25 cellular contexts compared by ENCODE assay signal in genomic region chr12:65634061-65634460, GRCh38.
DNase-seq lines count a peak whose midpoint lies in the region; ATAC-seq, FAIRE-seq and TF ChIP-seq lines count a peak whose summit lies in the region.
"Had no signal": no experiment of that assay in that cellular context is flagged by ENCODE, and none has a peak within 500 bp of the region (broad histone marks: within the 10 kb centered on the region; RNA-seq: fewer than 3 reads in every experiment).

No MANE protein-coding gene starts in this region.

- H3K27ac ChIP-seq in PC-3 (ENCODE audit: low read length) = peak overlapping the region; percentile 99
- H3K27ac ChIP-seq in endothelial cell of umbilical vein (ENCODE audit: insufficient read depth, low read depth, low read length) = peak overlapping the region; percentile 85
- H3K27ac ChIP-seq in osteoblast (ENCODE audit: low read depth, low read length) = peak overlapping the region; percentile 98
- H3K27ac ChIP-seq in OCI-LY7 (ENCODE audit: low read depth, low read length, poor library complexity, severe bottlenecking) = no peak overlapping the region
- H3K27ac ChIP-seq in SJCRH30 = no peak overlapping the region
- H3K27ac ChIP-seq: prostate gland had no signal

- H3K9ac ChIP-seq in PC-3 (ENCODE audit: low read length) (peak overlapping the region; percentile 84), endothelial cell of umbilical vein (replicated peaks; ENCODE audit: extremely low read depth, insufficient read depth, low read length) (peak overlapping the region; percentile 75)

- no peaks in the 10 kb centered on the region for H3K9me1 ChIP-seq in endothelial cell of umbilical vein (replicated peaks; ENCODE audit: control insufficient read depth, extremely low read depth, insufficient read depth, low read length)

- H3K4me2 ChIP-seq in PC-3 (ENCODE audit: low read length) (peak overlapping the region; percentile 45), endothelial cell of umbilical vein (ENCODE audit: insufficient read depth, low read length) (peak overlapping the region; percentile 75), osteoblast (ENCODE audit: insufficient read depth, low read length) (peak overlapping the region; percentile 25), OCI-LY7 (ENCODE audit: low read length) (no peak overlapping the region)

- H2AFZ ChIP-seq in PC-3 (ENCODE audit: low read length) (no peak overlapping the region), endothelial cell of umbilical vein (ENCODE audit: low read depth, low read length) (no peak overlapping the region), osteoblast (ENCODE audit: low read length) (no peak overlapping the region), OCI-LY7 (ENCODE audit: low read length) (no peak overlapping the region)

- peak; percentile 99 for FAIRE-seq in G401.6 (lab: Jason Lieb, UNC)
- no peak for FAIRE-seq in endothelial cell of umbilical vein (lab: Jason Lieb, UNC)
- FAIRE-seq in GM12892 (lab: Jason Lieb, UNC) = no peak

- H3K9me3 ChIP-seq in PC-3 (ENCODE audit: low read length) (no peaks in the 10 kb centered on the region), endothelial cell of umbilical vein (replicated peaks; ENCODE audit: control insufficient read depth, insufficient read depth, low read length) (no peaks in the 10 kb centered on the region), osteoblast (ENCODE audit: low read depth, low read length) (no peaks in the 10 kb centered on the region), OCI-LY7 (ENCODE audit: low read length) (no peaks in the 10 kb centered on the region), SJCRH30 (replicated peaks) (no peaks in the 10 kb centered on the region)
- H3K9me3 ChIP-seq: prostate gland had no signal

- H3K4me3 ChIP-seq in PC-3 (ENCODE audit: low read length) (no peak overlapping the region), endothelial cell of umbilical vein (replicated peaks in 1 of 3; ENCODE audit: insufficient read depth in 1 of 3, low read depth in 1 of 3, low read length in 3 of 3) (no peak overlapping the region), osteoblast (ENCODE audit: insufficient read depth, low read length) (no peak overlapping the region), OCI-LY7 (ENCODE audit: low read depth, low read length, poor library complexity, severe bottlenecking) (no peak overlapping the region), SJCRH30 (no peak overlapping the region)
- H3K4me3 ChIP-seq: prostate gland had no signal

- H3K27me3 ChIP-seq in PC-3 (ENCODE audit: low read length) (no peaks in the 10 kb centered on the region), endothelial cell of umbilical vein (ENCODE audit: control insufficient read depth in 2 of 2, insufficient read depth in 2 of 2, low read length in 2 of 2) (no peaks in the 10 kb centered on the region), osteoblast (ENCODE audit: insufficient read depth, low read length) (no peaks in the 10 kb centered on the region), SJCRH30 (no peaks in the 10 kb centered on the region)

- BruUV-seq in PC-3 (replicated peaks; lab: Mats Ljungman, UMichigan) = TSS peak; percentile 84
- no TSS peak for BruUV-seq in endothelial cell of umbilical vein (replicated peaks; lab: Mats Ljungman, UMichigan)
- no TSS peak for BruUV-seq in OCI-LY7 (replicated peaks; lab: Mats Ljungman, UMichigan)

- dilution Hi-C loops in endothelial cell of umbilical vein (cut with MboI; ENCODE audit: extremely low pct_ligation_motif_present, low sequenced_read_pairs) = no loop called here

- POLR2A ChIA-PET in PC-3 (lab: Charles Lee; ENCODE audit: unreplicated experiment) = interaction anchor here (0.7 to 1.5 kb wide), 3 partner anchors 11 to 97 kb away, joined by 3 to 5 read pairs (median 3); no protein-coding TSS in a partner anchor
- POLR2A ChIA-PET in endothelial cell of umbilical vein (lab: Charles Lee) = no interaction called here
- POLR2A ChIA-PET in OCI-LY7 (lab: Charles Lee) = no interaction called here

- H4K20me1 ChIP-seq in PC-3 (ENCODE audit: low read length) (no peaks in the 10 kb centered on the region), endothelial cell of umbilical vein (replicated peaks; ENCODE audit: control insufficient read depth, extremely low read depth, insufficient read depth, low read length) (no peaks in the 10 kb centered on the region), osteoblast (ENCODE audit: insufficient read depth, low read length) (no peaks in the 10 kb centered on the region), OCI-LY7 (ENCODE audit: insufficient read depth, low read length) (no peaks in the 10 kb centered on the region)

- intact Hi-C loops in PC-3 (cut with micrococcal nuclease) = no loop called here
- intact Hi-C loops in endothelial cell of umbilical vein (cut with micrococcal nuclease) = loop anchor here (1.0 to 2.0 kb wide), 2 partner anchors 23 to 61 kb away; no protein-coding TSS in a partner anchor
- intact Hi-C loops in OCI-LY7 (cut with micrococcal nuclease; ENCODE audit: unreplicated experiment) = no loop called here

- peak; percentile 34 for DNase-seq in PC-3
- peak; percentile 39 for DNase-seq in endothelial cell of umbilical vein (ENCODE audit: low read depth, low spot score)
- DNase-seq in osteoblast (ENCODE audit: insufficient read length, low spot score, missing footprints) = no peak
- no peak for DNase-seq in GM12892 (ENCODE audit: insufficient read length)
- DNase-seq in OCI-LY7 (ENCODE audit: low spot score) = no peak
- DNase-seq in NOMO-1 treated with DMSO at 0.1 percent for 48 hours (lab: John Stamatoyannopoulos, UW; ENCODE audit: unreplicated experiment) = no peak
- no peak for DNase-seq in SJCRH30
- DNase-seq: activated CD8-positive, alpha-beta T cell treated with anti-CD3 and anti-CD28 coated beads for 36 hours; activated naive CD4-positive, alpha-beta T cell treated with anti-CD3 and anti-CD28 coated beads for 36 hours; DMS79 treated with DMSO at 0.1 percent for 48 hours; GF-D8; glutamatergic neuron; GOT3; KBM-7; midbrain; naive B cell; NCI-H1092 treated with DMSO at 0.1 percent for 48 hours; NCI-H187; NCI-H2171; NCI-H510A; SHP77 treated with DMSO at 0.1 percent for 48 hours; stimulated activated naive CD4-positive, alpha-beta T cell; SW 1271 had no signal

- H3K9me2 ChIP-seq in PC-3 (replicated peaks; ENCODE audit: low read length) (no peaks in the 10 kb centered on the region), OCI-LY7 (ENCODE audit: insufficient read depth, low read length) (no peaks in the 10 kb centered on the region)

- H3K79me2 ChIP-seq in PC-3 (ENCODE audit: low read length) (peaks cover 16% of the 10 kb centered on the region; the same call in 1 of the 2 replicates), endothelial cell of umbilical vein (ENCODE audit: control insufficient read depth, insufficient read depth, low read length) (no peaks in the 10 kb centered on the region), osteoblast (ENCODE audit: insufficient read depth, low read length) (no peaks in the 10 kb centered on the region), OCI-LY7 (ENCODE audit: insufficient read depth, low read depth, low read length) (no peaks in the 10 kb centered on the region)

- no peak for ATAC-seq in PC-3
- ATAC-seq: activated CD8-positive, alpha-beta T cell treated with anti-CD3 and anti-CD28 coated beads for 36 hours had no signal

- H3F3A ChIP-seq in PC-3 (ENCODE audit: low read length, unreplicated experiment) = peaks cover 28% of the 10 kb centered on the region

- H3K4me1 ChIP-seq in PC-3 (ENCODE audit: insufficient read depth, low read length) = peaks cover 83% of the 10 kb centered on the region
- peaks cover 75% of the 10 kb centered on the region for H3K4me1 ChIP-seq in endothelial cell of umbilical vein (ENCODE audit: control insufficient read depth, extremely low read depth, insufficient read depth, low read length)
- peaks cover 60% of the 10 kb centered on the region for H3K4me1 ChIP-seq in osteoblast (ENCODE audit: insufficient read depth, low read length)
- H3K4me1 ChIP-seq in OCI-LY7 (ENCODE audit: insufficient read depth, low read length, poor library complexity, severe bottlenecking) = no peaks in the 10 kb centered on the region
- H3K4me1 ChIP-seq in SJCRH30 = peaks cover 34% of the 10 kb centered on the region
- H3K4me1 ChIP-seq: prostate gland had no signal

- CTCF ChIA-PET in PC-3 (lab: Charles Lee) = interaction anchor here (0.5 to 2.2 kb wide), 3 partner anchors 24 to 39 kb away, joined by 3 to 8 read pairs (median 6); no protein-coding TSS in a partner anchor
- CTCF ChIA-PET in endothelial cell of umbilical vein (lab: Charles Lee) = interaction anchor here (1.0 to 2.8 kb wide), 7 partner anchors 13 to 322 kb away, joined by 3 to 19 read pairs (median 6); no protein-coding TSS in a partner anchor
- CTCF ChIA-PET in OCI-LY7 (lab: Charles Lee; ENCODE audit: unreplicated experiment) = no interaction called here

- no peaks in the 10 kb centered on the region for H3K36me3 ChIP-seq in PC-3 (ENCODE audit: low read depth, low read length)
- H3K36me3 ChIP-seq in endothelial cell of umbilical vein (ENCODE audit: control insufficient read depth in 2 of 2, extremely low read depth in 1 of 2, insufficient read depth in 2 of 2, low read length in 2 of 2) = no peaks in the 10 kb centered on the region
- H3K36me3 ChIP-seq in osteoblast (ENCODE audit: insufficient read depth, low read length) = no peaks in the 10 kb centered on the region
- H3K36me3 ChIP-seq in OCI-LY7 (ENCODE audit: insufficient read depth, low read length) = no peaks in the 10 kb centered on the region
- H3K36me3 ChIP-seq in SJCRH30 = no peaks in the 10 kb centered on the region
- H3K36me3 ChIP-seq: prostate gland had no signal

- no peak for TF ChIP-seq CTCF in PC-3 (conservative IDR thresholded peaks at IDR 0.05; ENCODE audit: low read depth, low read length)
- no peak for TF ChIP-seq CTCF in endothelial cell of umbilical vein (IDR thresholded peaks at IDR 0.05; ENCODE audit: extremely low read depth in 1 of 2, insufficient read depth in 1 of 2, low read depth in 1 of 2, low read length in 2 of 2)
- TF ChIP-seq CTCF in osteoblast (IDR thresholded peaks at IDR 0.05; ENCODE audit: extremely low read depth, low read depth, low read length) = no peak
- no peak for TF ChIP-seq CTCF in OCI-LY7 (conservative IDR thresholded peaks at IDR 0.05; ENCODE audit: low read length)

- no peak for TF ChIP-seq POLR2A in endothelial cell of umbilical vein (IDR thresholded peaks at IDR 0.05; ENCODE audit: low read depth, low read length)
- no peak for TF ChIP-seq POLR2A in GM12892 (IDR thresholded peaks at IDR 0.05; ENCODE audit: low read depth, low read length)

TF ChIP-seq in endothelial cell of umbilical vein, 7 proteins besides CTCF, POLR2A, EP300 and RAD21 (continues in another document):
- TF ChIP-seq POLR2AphosphoS5 (IDR thresholded peaks at IDR 0.05; ENCODE audit: insufficient read depth, low read depth, low read length) (peak; percentile 18), GATA2 (IDR thresholded peaks at IDR 0.05; ENCODE audit: insufficient read depth, insufficient read length, low read depth, low read length) (no peak), MYC (IDR thresholded peaks at IDR 0.05; ENCODE audit: low read depth, low read length) (no peak), EZH2 (IDR thresholded peaks at IDR 0.05; ENCODE audit: borderline replicate concordance, low read depth, low read length, severe bottlenecking) (no peak), FOS (IDR thresholded peaks at IDR 0.05; ENCODE audit: borderline replicate concordance, insufficient read depth, low read length) (no peak), JUN (IDR thresholded peaks at IDR 0.05; ENCODE audit: borderline replicate concordance, insufficient read depth, insufficient read length, low read depth) (no peak)

Comparison
In these comparisons a context has a peak if more than half of its experiments do, and no peak if none do; other contexts are left out.
1. DNase-seq: peak in PC-3 (single experiment) and endothelial cell of umbilical vein (single experiment); none in osteoblast (single experiment), GM12892 (single experiment), OCI-LY7 (single experiment), NOMO-1 treated with DMSO at 0.1 percent for 48 hours (single experiment) and SJCRH30 (0 of 2).
2. H3K27ac ChIP-seq: peak in PC-3 (single experiment), endothelial cell of umbilical vein (single experiment) and osteoblast (single experiment); none in OCI-LY7 (single experiment) and SJCRH30 (single experiment).